ENCODE assay signal across 12 cellular contexts in genomic region chr1:187413770-187414169, GRCh38.
A peak's percentile ranks its signal among the peaks of the same experiment; 100 is the strongest.
DNase-seq lines count a peak whose midpoint lies in the region; ATAC-seq and TF ChIP-seq lines count a peak whose summit lies in the region.
"Had no signal": no experiment of that assay in that cellular context is flagged by ENCODE, and none has a peak within 500 bp of the region (broad histone marks: within the 10 kb centered on the region; RNA-seq: fewer than 3 reads in every experiment).

No MANE protein-coding gene starts in this region.

- TF ChIP-seq POLR2A in heart left ventricle (IDR thresholded peaks at IDR 0.05) = no peak

- DNase-seq in cardiac muscle cell (ENCODE audit: low read depth in 1 of 2, low spot score in 1 of 2) (peak in 1 of 2 donors; percentile 32), heart left ventricle (no peak), endothelial cell (ENCODE audit: low spot score) (no peak), GM03348 (ENCODE audit: low spot score) (no peak), AML-193 (lab: John Stamatoyannopoulos, UW) (no peak)
- no peak for DNase-seq in stimulated activated CD4-positive, alpha-beta T cell treated with anti-CD3 and anti-CD28 coated beads, Interleukin-2, amount 100 ng/mL, for 48 hours
- DNase-seq: activated B cell treated with CpG ODN at 0.5 μM for 24 hours; NK-92 treated with Interleukin-12 subunit alpha and Interleukin-12 subunit beta, amount 100 ng/mL, for 24 hours; stimulated activated CD4-positive, alpha-beta T cell treated with anti-CD3 and anti-CD28 coated beads, Interleukin-12 subunit alpha, Interleukin-12 subunit beta, amount 100 ng/mL, for 4 hours had no signal

- no peaks in the 10 kb centered on the region for H3K79me2 ChIP-seq in OCI-LY1 (ENCODE audit: insufficient read depth, low read length)

- 79 to 85% (median 84%) methylated on average over 2 of the region's 2 CpGs for WGBS in heart left ventricle, 4 donors

- H3K4me1 ChIP-seq in cardiac muscle cell (ENCODE audit: low read depth) (peaks cover 13% of the 10 kb centered on the region), heart left ventricle (no peaks in the 10 kb centered on the region), OCI-LY1 (ENCODE audit: insufficient read depth, low read length, severe bottlenecking) (no peaks in the 10 kb centered on the region)

- no peaks in the 10 kb centered on the region for H3K9me2 ChIP-seq in OCI-LY1 (ENCODE audit: low read depth, low read length)

- H3K4me2 ChIP-seq in OCI-LY1 (ENCODE audit: low read length) = no peak overlapping the region

- H3K4me3 ChIP-seq in cardiac muscle cell (no peak overlapping the region), heart left ventricle (no peak overlapping the region), OCI-LY1 (ENCODE audit: low read depth, low read length, poor library complexity, severe bottlenecking) (no peak overlapping the region)

- H2AFZ ChIP-seq in OCI-LY1 (ENCODE audit: low read length) = no peak overlapping the region

- ATAC-seq in heart left ventricle = no peak
- no peak for ATAC-seq in HG03442 (IDR thresholded peaks at IDR 0.05; ENCODE audit: unreplicated experiment)

- H3K9me3 ChIP-seq in cardiac muscle cell (ENCODE audit: low read depth) (no peaks in the 10 kb centered on the region), heart left ventricle (no peaks in the 10 kb centered on the region), OCI-LY1 (ENCODE audit: low read length) (no peaks in the 10 kb centered on the region)

- intact Hi-C loops in heart left ventricle (cut with DNase I) = no loop called here

- no peak overlapping the region for H3K9ac ChIP-seq in OCI-LY1 (ENCODE audit: low read length)

- H3K4me3 Mint-ChIP-seq in endothelial cell (ENCODE audit: unreplicated experiment) = no peak overlapping the region
- H3K4me3 Mint-ChIP-seq: activated B cell treated with CpG ODN at 0.5 μM for 24 hours; stimulated activated naive CD8-positive, alpha-beta T cell treated with anti-CD3 and anti-CD28 coated beads, Interleukin-15, Interleukin-2, amounts not matched to agents 100 ng/mL and 50 ng/mL, for 24 hours had no signal

- H4K20me1 ChIP-seq in OCI-LY1 (ENCODE audit: insufficient read depth, low read length) = no peaks in the 10 kb centered on the region

- H3K27ac Mint-ChIP-seq in endothelial cell (ENCODE audit: unreplicated experiment) = peak overlapping the region; percentile 11
- H3K27ac Mint-ChIP-seq: activated B cell treated with CpG ODN at 0.5 μM for 24 hours; stimulated activated naive CD8-positive, alpha-beta T cell treated with anti-CD3 and anti-CD28 coated beads, Interleukin-15, Interleukin-2, amounts not matched to agents 100 ng/mL and 50 ng/mL, for 24 hours had no signal

- H3K36me3 ChIP-seq in cardiac muscle cell (no peaks in the 10 kb centered on the region), heart left ventricle (no peaks in the 10 kb centered on the region), OCI-LY1 (ENCODE audit: insufficient read depth, low read length) (no peaks in the 10 kb centered on the region)

- H3K27ac ChIP-seq in cardiac muscle cell (no peak overlapping the region), heart left ventricle (no peak overlapping the region), OCI-LY1 (ENCODE audit: low read depth, low read length, poor library complexity, severe bottlenecking) (no peak overlapping the region)

- no peaks in the 10 kb centered on the region for H3K27me3 ChIP-seq in cardiac muscle cell
- H3K27me3 ChIP-seq in heart left ventricle = no peaks in the 10 kb centered on the region
- no peaks in the 10 kb centered on the region for H3K27me3 ChIP-seq in OCI-LY1 (ENCODE audit: insufficient read depth, low read length)

- TF ChIP-seq CTCF in cardiac muscle cell (IDR thresholded peaks at IDR 0.05; ENCODE audit: low read depth, low read length) (peak; percentile 22), heart left ventricle (IDR thresholded peaks at IDR 0.05) (peak in 3 of 12 donors; percentile 16 to 20 (median 16)), OCI-LY1 (IDR thresholded peaks at IDR 0.05; ENCODE audit: low read length) (peak; percentile 13; the same call in 1 of the 2 replicates), endothelial cell (IDR thresholded peaks at IDR 0.05; ENCODE audit: unreplicated experiment) (peak; percentile 13)

- no peaks in the 10 kb centered on the region for H3K9me3 Mint-ChIP-seq in endothelial cell (ENCODE audit: unreplicated experiment)

- no peaks in the 10 kb centered on the region for H3F3A ChIP-seq in OCI-LY1 (ENCODE audit: insufficient read depth, low read length)

- H3K4me1 Mint-ChIP-seq in endothelial cell (ENCODE audit: unreplicated experiment) = peaks cover 6% of the 10 kb centered on the region
- H3K4me1 Mint-ChIP-seq: activated B cell treated with CpG ODN at 0.5 μM for 24 hours had no signal

- H3K36me3 Mint-ChIP-seq in endothelial cell (ENCODE audit: low read depth, unreplicated experiment) = no peaks in the 10 kb centered on the region

- H3K27me3 Mint-ChIP-seq in endothelial cell (ENCODE audit: unreplicated experiment) = peaks cover 2% of the 10 kb centered on the region
- H3K27me3 Mint-ChIP-seq: activated B cell treated with CpG ODN at 0.5 μM for 24 hours; stimulated activated naive CD8-positive, alpha-beta T cell treated with anti-CD3 and anti-CD28 coated beads, Interleukin-15, Interleukin-2, amounts not matched to agents 100 ng/mL and 50 ng/mL, for 24 hours had no signal
